In genomic region chr16:22024785-22025184, GRCh38 we compare ENCODE assay signal across 15 cellular contexts. TPM values are rescaled to one million over a fixed set of nuclear protein-coding genes. Genes with fewer than 3 reads are reported as not detected.
"Had no signal": no experiment of that assay in that cellular context is flagged by ENCODE, and none has a peak within 500 bp of the region (broad histone marks: within the 10 kb centered on the region; RNA-seq: fewer than 3 reads in every experiment).

No MANE protein-coding gene starts in this region.

RNA-seq across cellular contexts. Expression of gene PDZD9, which starts 23.9 kb away (rescaled TPM):
- total RNA-seq: activated CD4-positive, alpha-beta memory T cell treated with anti-CD3 and anti-CD28 coated beads, Interleukin-2, amount 10 ng/mL, durations not matched to agents 7 days and 5 days; activated CD4-positive, alpha-beta T cell treated with anti-CD3 and anti-CD28 coated beads for 36 hours; activated CD4-positive, alpha-beta T cell treated with anti-CD3 and anti-CD28 coated beads, Interleukin-2, amount 10 ng/mL, durations not matched to agents 7 days and 5 days; activated CD8-positive, alpha-beta memory T cell treated with anti-CD3 and anti-CD28 coated beads, Interleukin-2, amount 10 ng/mL, durations not matched to agents 7 days and 5 days; activated CD8-positive, alpha-beta T cell treated with anti-CD3 and anti-CD28 coated beads, Interleukin-2, amount 10 ng/mL, durations not matched to agents 7 days and 5 days; activated naive CD8-positive, alpha-beta T cell treated with anti-CD3 and anti-CD28 coated beads, Interleukin-2, amount 10 ng/mL, durations not matched to agents 7 days and 5 days; activated T-helper 2 cell treated with anti-CD3 and anti-CD28 coated beads, Interferon-gamma antibody, Interleukin-2, Interleukin-4, amounts not matched to agents 10 μg/mL and 5 μg/mL and 100 μg/mL, durations not matched to agents 14 hours and 24 hours and 36 hours; ascending aorta; bronchial epithelial cell; cardiac muscle cell; chondrocyte; T-helper 17 cell; T-helper 2 cell treated with Interferon-gamma antibody and Interleukin-4, amounts not matched to agents 100 ng/mL and 5 ng/mL, for 36 hours; WTC11 had no signal
- polyA plus RNA-seq: adipose tissue had no signal
